ENCODE assay signal across 1 cellular context in genomic region chr18:30644158-30644557, GRCh38.
TF ChIP-seq lines count a peak whose summit lies in the region.

No MANE protein-coding gene starts in this region.

TF ChIP-seq in HepG2, 621 proteins besides CTCF, POLR2A, EP300 and RAD21 (continued from another document):
- TF ChIP-seq ZNF724P (CRISPR knock-in tag; IDR thresholded peaks at IDR 0.05; ENCODE audit: borderline replicate concordance) (no peak), HNRNPUL1 (IDR thresholded peaks at IDR 0.05; ENCODE audit: low read depth, low read length) (no peak)
